ENCODE assay signal across 9 cellular contexts in genomic region chr11:8567597-8568198, GRCh38. TPM values are rescaled to one million over a fixed set of nuclear protein-coding genes. Genes with fewer than 3 reads are reported as not detected.
DNase-seq lines count a peak whose midpoint lies in the region; ATAC-seq, FAIRE-seq and TF ChIP-seq lines count a peak whose summit lies in the region.
"Had no signal": no experiment of that assay in that cellular context is flagged by ENCODE, and none has a peak within 500 bp of the region (broad histone marks: within the 10 kb centered on the region; RNA-seq: fewer than 3 reads in every experiment).

No MANE protein-coding gene starts in this region.

- H3K4me1 ChIP-seq in SK-N-SH (ENCODE audit: control insufficient read depth in 1 of 2, insufficient read depth in 2 of 2, low read depth in 1 of 2, low read length in 1 of 2): peaks cover 0 to 10% of the 10 kb centered on the region in 2 experiments; a peak in 1 of 4 replicates
- H3K4me1 ChIP-seq in mesenchymal stem cell (ENCODE audit: control insufficient read depth, insufficient read depth, low read depth, low read length): no peaks in the 10 kb centered on the region
- no peaks in the 10 kb centered on the region for H3K4me1 ChIP-seq in HepG2 (ENCODE audit: insufficient read depth, low read length)

- H4K91ac ChIP-seq in mesenchymal stem cell (ENCODE audit: low read length): no peak overlapping the region

- no peak for TF ChIP-seq POLR2A in HepG2 (IDR thresholded peaks at IDR 0.05; ENCODE audit: insufficient read depth in 1 of 2, low read depth in 2 of 2, low read length in 2 of 2)

- 46% methylated on average over 2 of the region's 2 CpGs for WGBS in SK-N-SH (ENCODE audit: low lambda C conversion rate)
- 56% methylated on average over 2 of the region's 2 CpGs for WGBS in mesenchymal stem cell
- WGBS in HepG2 (ENCODE audit: low lambda C conversion rate): 40% methylated on average over 2 of the region's 2 CpGs

- no peak overlapping the region for H2BK12ac ChIP-seq in mesenchymal stem cell (ENCODE audit: low read length in 2 of 2)

- H3K36me3 ChIP-seq in SK-N-SH (replicated peaks in 1 of 2; ENCODE audit: control insufficient read depth in 1 of 2, insufficient read depth in 2 of 2, low read length in 1 of 2): no peaks in the 10 kb centered on the region
- no peaks in the 10 kb centered on the region for H3K36me3 ChIP-seq in mesenchymal stem cell (ENCODE audit: control insufficient read depth in 1 of 2, insufficient read depth in 2 of 2, low read depth in 1 of 2, low read length in 2 of 2)
- no peaks in the 10 kb centered on the region for H3K36me3 ChIP-seq in HepG2 (replicated peaks in 1 of 2; ENCODE audit: control insufficient read depth in 1 of 2, insufficient read depth in 2 of 2, low read length in 2 of 2)

- no TSS peak for BruUV-seq in HepG2 (replicated peaks; lab: Mats Ljungman, UMichigan)

- TF ChIP-seq CTCF in SK-N-SH (IDR thresholded peaks at IDR 0.05) (no peak), HepG2 (CRISPR knock-in tag; IDR thresholded peaks at IDR 0.05) (no peak), natural killer cell (IDR thresholded peaks at IDR 0.05) (no peak)

- no peaks in the 10 kb centered on the region for H3K27me3 ChIP-seq in SK-N-SH (ENCODE audit: insufficient read depth)
- peaks cover 0 to 26% of the 10 kb centered on the region in 2 experiments for H3K27me3 ChIP-seq in mesenchymal stem cell (ENCODE audit: control insufficient read depth in 1 of 2, insufficient read depth in 1 of 2, low read length in 2 of 2)
- H3K27me3 ChIP-seq in HepG2 (ENCODE audit: control insufficient read depth in 1 of 2, insufficient read depth in 2 of 2, low read length in 2 of 2): no peaks in the 10 kb centered on the region

- no peaks in the 10 kb centered on the region for H3K9me3 ChIP-seq in SK-N-SH
- H3K9me3 ChIP-seq in mesenchymal stem cell (ENCODE audit: control insufficient read depth, low read length): no peaks in the 10 kb centered on the region
- no peaks in the 10 kb centered on the region for H3K9me3 ChIP-seq in HepG2 (ENCODE audit: low read length)

- H2BK120ac ChIP-seq in mesenchymal stem cell (ENCODE audit: low read depth, low read length): no peak overlapping the region

- no peak overlapping the region for H4K8ac ChIP-seq in mesenchymal stem cell (ENCODE audit: low read length)

- H3K4me3 Mint-ChIP-seq in natural killer cell: no peak overlapping the region

- TF ChIP-seq EP300 in SK-N-SH (IDR thresholded peaks at IDR 0.05; ENCODE audit: borderline replicate concordance in 1 of 2, low read depth in 1 of 2, low read length in 1 of 2) (no peak), HepG2 (IDR thresholded peaks at IDR 0.05; ENCODE audit: low read depth in 2 of 2, low read length in 2 of 2) (no peak), HepG2 (CRISPR knock-in tag; IDR thresholded peaks at IDR 0.05; ENCODE audit: borderline replicate concordance) (no peak)

- H3F3A ChIP-seq in SK-N-SH (replicated peaks; ENCODE audit: insufficient read depth): peaks cover 12% of the 10 kb centered on the region

- H2BK15ac ChIP-seq in mesenchymal stem cell (ENCODE audit: low read depth, poor library complexity, severe bottlenecking): no peak overlapping the region

- H2BK5ac ChIP-seq in mesenchymal stem cell (ENCODE audit: low read depth, low read length, poor library complexity, severe bottlenecking): no peak overlapping the region

- intact Hi-C loops in HepG2 (cut with micrococcal nuclease; ENCODE audit: unreplicated experiment) (no loop called here), natural killer cell (cut with micrococcal nuclease) (loop anchor here (2.0 kb wide), 1 partner anchor 535 kb away; no protein-coding TSS in a partner anchor)

- POLR2A ChIA-PET in SK-N-SH (lab: Yijun Ruan, JAX) (interaction anchor here (0.6 to 1.4 kb wide), 3 partner anchors 112 to 469 kb away, joined by 3 to 4 read pairs (median 3); no protein-coding TSS in a partner anchor), HepG2 (lab: Yijun Ruan, JAX) (no interaction called here)

- in situ Hi-C loops in HepG2 (cut with HindIII; ENCODE audit: extremely low pct_ligation_motif_present, low pct_unique_long_range_greater_than_20kb): loop anchor here (5.0 kb wide), 2 partner anchors 230 to 340 kb away; no protein-coding TSS in a partner anchor

- H3K4me1 Mint-ChIP-seq in natural killer cell: no peaks in the 10 kb centered on the region

- H3K4me3 ChIP-seq in SK-N-SH (ENCODE audit: low read depth in 2 of 2, low read length in 1 of 2) (no peak overlapping the region), mesenchymal stem cell (ENCODE audit: insufficient read depth in 1 of 2, low read depth in 1 of 2, low read length in 2 of 2) (no peak overlapping the region), HepG2 (replicated peaks in 1 of 3; ENCODE audit: insufficient read depth in 1 of 3, low read depth in 2 of 3, low read length in 3 of 3) (no peak overlapping the region)

- CTCF ChIA-PET in SK-N-SH (lab: Yijun Ruan, JAX) (interaction anchor here (0.8 to 6.5 kb wide), 37 partner anchors 9 to 561 kb away, joined by 3 to 61 read pairs (median 6); partner anchors contain the start of genes LMO1, RIC3 and TUB), HepG2 (lab: Yijun Ruan, JAX; ENCODE audit: low intra/inter-chr PET ratio, low total read pairs) (interaction anchor here (1.6 to 2.6 kb wide), 4 partner anchors 230 to 342 kb away, joined by 5 to 16 read pairs (median 10); no protein-coding TSS in a partner anchor)

- TF ChIP-seq RAD21 in SK-N-SH (IDR thresholded peaks at IDR 0.05; ENCODE audit: low read length) (no peak), HepG2 (CRISPR knock-in tag; IDR thresholded peaks at IDR 0.05) (no peak)

- H2AFZ ChIP-seq in SK-N-SH (ENCODE audit: low read depth) (no peak overlapping the region), mesenchymal stem cell (ENCODE audit: low read depth, low read length) (no peak overlapping the region), HepG2 (ENCODE audit: low read length) (no peak overlapping the region)

- H3K9ac ChIP-seq in SK-N-SH: no peak overlapping the region
- peak overlapping the region; percentile 35 for H3K9ac ChIP-seq in mesenchymal stem cell (ENCODE audit: low read length)
- no peak overlapping the region for H3K9ac ChIP-seq in HepG2 (ENCODE audit: insufficient read depth, low read depth, low read length)

- H3K27ac ChIP-seq in SK-N-SH (ENCODE audit: low read depth in 2 of 2, low read length in 1 of 2): peak overlapping the region in 1 of 2 experiments; percentile 41; a peak in 2 of 4 replicates
- no peak overlapping the region for H3K27ac ChIP-seq in mesenchymal stem cell (ENCODE audit: low read length, poor library complexity, severe bottlenecking)
- H3K27ac ChIP-seq in HepG2 (ENCODE audit: extremely low read length, insufficient read depth, low read length): no peak overlapping the region

- H3K4me2 ChIP-seq in SK-N-SH (no peak overlapping the region), mesenchymal stem cell (ENCODE audit: low read length, poor library complexity, severe bottlenecking) (no peak overlapping the region), HepG2 (ENCODE audit: low read depth, low read length) (no peak overlapping the region)

- FAIRE-seq in HepG2 (lab: Jason Lieb, UNC): no peak
- FAIRE-seq: TTC549 had no signal

- DNase-seq in SK-N-SH (no peak), mesenchymal stem cell (no peak), HepG2 (ENCODE audit: low spot score) (no peak), natural killer cell (no peak), UCSD-AML1 (lab: John Stamatoyannopoulos, UW; ENCODE audit: unreplicated experiment) (no peak)
- DNase-seq: NCI-H1930 had no signal

- H3K36me3 Mint-ChIP-seq in natural killer cell: no peaks in the 10 kb centered on the region

- no peak overlapping the region for H3K14ac ChIP-seq in mesenchymal stem cell (ENCODE audit: low read length in 2 of 2)

- H3K79me2 ChIP-seq in SK-N-SH (ENCODE audit: insufficient read depth) (no peaks in the 10 kb centered on the region), HepG2 (ENCODE audit: insufficient read depth, low read length) (no peaks in the 10 kb centered on the region)

- ATAC-seq in GM18867 (IDR thresholded peaks at IDR 0.05; ENCODE audit: unreplicated experiment) (peak; percentile 70), HG02610 (IDR thresholded peaks at IDR 0.05; ENCODE audit: unreplicated experiment) (peak; percentile 82), HepG2 (no peak), natural killer cell (no peak)

- no peak overlapping the region for H3K23ac ChIP-seq in mesenchymal stem cell (ENCODE audit: low read length in 2 of 2)

- no peaks in the 10 kb centered on the region for H4K20me1 ChIP-seq in SK-N-SH (ENCODE audit: insufficient read depth)
- H4K20me1 ChIP-seq in HepG2 (ENCODE audit: insufficient read depth, low read length): no peaks in the 10 kb centered on the region

- H3K9me2 ChIP-seq in SK-N-SH: no peaks in the 10 kb centered on the region

- no peak overlapping the region for H3K18ac ChIP-seq in mesenchymal stem cell (ENCODE audit: low read depth in 1 of 2, low read length in 2 of 2)

- H3K9me3 Mint-ChIP-seq in natural killer cell: no peaks in the 10 kb centered on the region

- H2AK5ac ChIP-seq in mesenchymal stem cell (ENCODE audit: low read length, severe bottlenecking): no peak overlapping the region

- H3K79me1 ChIP-seq in mesenchymal stem cell (replicated peaks; ENCODE audit: low read length, poor library complexity, severe bottlenecking): no peaks in the 10 kb centered on the region

- H3K4ac ChIP-seq in mesenchymal stem cell (ENCODE audit: low read depth in 1 of 2, low read length in 2 of 2): no peak overlapping the region

- no peak overlapping the region for H3K27ac Mint-ChIP-seq in natural killer cell

- H3K27me3 Mint-ChIP-seq in natural killer cell (ENCODE audit: low read depth in 2 of 2): peaks cover 14 to 51% of the 10 kb centered on the region in 2 donors

RNA-seq across cellular contexts. Expression of gene STK33, which starts 26.3 kb away (rescaled TPM):
- polyA plus RNA-seq in SK-N-SH (2012; rRNA removed) (12.3 and 16.6 TPM in 2 replicates), HepG2 (2011; rRNA removed) (1.9 and 2.7 TPM in 2 replicates)
- polyA plus RNA-seq in SK-N-SH (2012; cell fraction: cytosol; rRNA removed): 13.4 and 16.3 TPM in 2 replicates
- polyA plus RNA-seq in SK-N-SH (2012; cell fraction: nucleus; rRNA removed): 21.3 and 32.6 TPM in 2 replicates
- 1.9 TPM for polyA plus RNA-seq in mesenchymal stem cell (2013, experiment 1 of 2)
- 1.0 TPM for polyA plus RNA-seq in mesenchymal stem cell (2013, experiment 2 of 2)
- total RNA-seq in HepG2 (2016; rRNA removed; fragmentation: Illumina TruSeq; extraction: Trizol) (12.6 and 15.9 TPM in 2 replicates), natural killer cell (under 1 TPM in 1 of 3 donors, not detected in 2; 0.24 TPM)
- 22.7 and 24.2 TPM in 2 replicates for total RNA-seq in HepG2 (2016; cell fraction: cytosol; rRNA removed; fragmentation: Illumina TruSeq; extraction: Trizol; ENCODE audit: low read depth)
- total RNA-seq in HepG2 (2016; cell fraction: insoluble cytoplasmic fraction; rRNA removed; fragmentation: Illumina TruSeq; extraction: Trizol): 13.7 and 14.7 TPM in 2 replicates
- 13.5 and 16.1 TPM in 2 replicates for total RNA-seq in HepG2 (2016; cell fraction: membrane; rRNA removed; fragmentation: Illumina TruSeq; extraction: Trizol)
- total RNA-seq in HepG2 (2016; cell fraction: nucleus; rRNA removed; fragmentation: Illumina TruSeq; extraction: Trizol): 12.1 and 14.4 TPM in 2 replicates
- polyA plus RNA-seq in HepG2 (2011; cell fraction: cytosol; rRNA removed): 1.9 and 2.1 TPM in 2 replicates
- 1.6 and 1.8 TPM in 2 replicates for polyA plus RNA-seq in HepG2 (2011; cell fraction: nucleus; rRNA removed)
- polyA plus RNA-seq in HepG2 (2012): 1.7 and 2.1 TPM in 2 replicates
- 0.68 and 0.96 TPM in 2 replicates for polyA plus RNA-seq in HepG2 (2016; cell fraction: cytosol; fragmentation: Illumina TruSeq; extraction: Trizol; ENCODE audit: low read depth)
- 12.9 and 13.5 TPM in 2 replicates for polyA plus RNA-seq in HepG2 (2016; cell fraction: insoluble cytoplasmic fraction; fragmentation: Illumina TruSeq; extraction: Trizol; ENCODE audit: low read depth)
- 3.1 and 3.2 TPM in 2 replicates for polyA plus RNA-seq in HepG2 (2016; cell fraction: membrane; fragmentation: Illumina TruSeq; extraction: Trizol; ENCODE audit: low read depth)
- 12.5 and 14.7 TPM in 2 replicates for polyA plus RNA-seq in HepG2 (2016; cell fraction: nucleus; fragmentation: Illumina TruSeq; extraction: Trizol; ENCODE audit: insufficient read depth, low read depth)
- polyA minus RNA-seq in HepG2 (2011; rRNA and poly(A)+ RNA removed; ENCODE audit: low replicate concordance): 1.5 and 1.8 TPM in 2 replicates
- polyA minus RNA-seq in HepG2 (2011; cell fraction: cytosol; rRNA and poly(A)+ RNA removed): 2.5 and 2.8 TPM in 2 replicates
- polyA minus RNA-seq in HepG2 (2011; cell fraction: nucleus; rRNA and poly(A)+ RNA removed): 5.0 and 5.7 TPM in 2 replicates

Comparison
In these comparisons a context has a peak if more than half of its experiments do, and no peak if none do; other contexts are left out.
1. ATAC-seq: peak in GM18867 (single experiment) and HG02610 (single experiment); none in HepG2 (single experiment) and natural killer cell (0 of 3).
2. RNA of gene STK33, which starts 26.3 kb away (total RNA-seq): 12.1 to 24.2 TPM in HepG2; 0.24 TPM in natural killer cell; every median in the first group is over 4 times any median in the second.